In genomic region chr9:1233568-1233967, GRCh38 we compare ENCODE assay signal across 20 cellular contexts.
"Had no signal": no experiment of that assay in that cellular context is flagged by ENCODE, and none has a peak within 500 bp of the region (broad histone marks: within the 10 kb centered on the region; RNA-seq: fewer than 3 reads in every experiment).

No MANE protein-coding gene starts in this region.

- H3K27ac ChIP-seq: skin epidermis, tibial nerve had no signal

- H3K4me3 ChIP-seq: skin epidermis, tibial nerve, uterus had no signal

- H3K4me3 Mint-ChIP-seq: activated CD4-positive, alpha-beta memory T cell treated with anti-CD3 and anti-CD28 coated beads for 36 hours; activated CD4-positive, alpha-beta T cell treated with anti-CD3 and anti-CD28 coated beads for 36 hours; activated naive CD8-positive, alpha-beta T cell treated with anti-CD3 and anti-CD28 coated beads for 36 hours; endodermal cell; WTC11 had no signal

- ATAC-seq: activated CD4-positive, alpha-beta T cell treated with anti-CD3 and anti-CD28 coated beads for 36 hours; stimulated activated naive CD8-positive, alpha-beta T cell treated with anti-CD3 and anti-CD28 coated beads, Interleukin-15, Interleukin-2, amounts not matched to agents 100 U/mL and 50 U/mL, for 24 hours; WTC11 had no signal

- H3K9me3 ChIP-seq: tibial nerve, uterus had no signal

- H3K4me1 ChIP-seq: uterus had no signal

- H3K27ac Mint-ChIP-seq: activated CD4-positive, alpha-beta memory T cell treated with anti-CD3 and anti-CD28 coated beads for 36 hours; activated CD4-positive, alpha-beta T cell treated with anti-CD3 and anti-CD28 coated beads for 36 hours; activated naive CD8-positive, alpha-beta T cell treated with anti-CD3 and anti-CD28 coated beads for 36 hours; endodermal cell; WTC11 had no signal

- H3K36me3 Mint-ChIP-seq: activated CD4-positive, alpha-beta memory T cell treated with anti-CD3 and anti-CD28 coated beads for 36 hours; activated naive CD8-positive, alpha-beta T cell treated with anti-CD3 and anti-CD28 coated beads for 36 hours; WTC11 had no signal

- DNase-seq: activated CD4-positive, alpha-beta memory T cell treated with anti-CD3 and anti-CD28 coated beads for 36 hours; activated CD4-positive, alpha-beta T cell treated with anti-CD3 and anti-CD28 coated beads for 36 hours; activated naive CD4-positive, alpha-beta T cell; activated naive CD8-positive, alpha-beta T cell treated with anti-CD3 and anti-CD28 coated beads for 36 hours; amygdala; caudate nucleus; endodermal cell; foreskin melanocyte; glutamatergic neuron; hypothalamus; occipital lobe; posterior cingulate gyrus; stimulated activated naive CD8-positive, alpha-beta T cell treated with anti-CD3 and anti-CD28 coated beads, Interleukin-15, Interleukin-2, amounts not matched to agents 100 U/mL and 50 U/mL, for 24 hours; uterus had no signal

- H3K27me3 Mint-ChIP-seq: activated CD4-positive, alpha-beta memory T cell treated with anti-CD3 and anti-CD28 coated beads for 36 hours; activated CD4-positive, alpha-beta T cell treated with anti-CD3 and anti-CD28 coated beads for 36 hours; activated naive CD8-positive, alpha-beta T cell treated with anti-CD3 and anti-CD28 coated beads for 36 hours had no signal

- H3K4me1 Mint-ChIP-seq: activated CD4-positive, alpha-beta T cell treated with anti-CD3 and anti-CD28 coated beads for 36 hours; activated naive CD8-positive, alpha-beta T cell treated with anti-CD3 and anti-CD28 coated beads for 36 hours; endodermal cell had no signal

- H3K36me3 ChIP-seq: tibial nerve, uterus had no signal

- FAIRE-seq: colon, keratinocyte, TTC549 had no signal

- H3K27me3 ChIP-seq: tibial nerve, uterus had no signal

- H3K9me3 Mint-ChIP-seq: activated CD4-positive, alpha-beta memory T cell treated with anti-CD3 and anti-CD28 coated beads for 36 hours; activated naive CD8-positive, alpha-beta T cell treated with anti-CD3 and anti-CD28 coated beads for 36 hours; endodermal cell had no signal
